In genomic region chr11:76444065-76444383, GRCh38 we compare ENCODE assay signal across 2 cellular contexts.
TF ChIP-seq lines count a peak whose summit lies in the region.

No MANE protein-coding gene starts in this region.

TF ChIP-seq in H1, 55 proteins besides CTCF, POLR2A, EP300 and RAD21 (continued from another document):
- TF ChIP-seq CHD2 (IDR thresholded peaks at IDR 0.05; ENCODE audit: low read length) = 0 out of 2 replicates have a peak, but pooled peaks have one; percentile 53

TF ChIP-seq in GM12891, 5 proteins besides CTCF, POLR2A, EP300 and RAD21 (continued from another document):
- TF ChIP-seq POU2F2 (IDR thresholded peaks at IDR 0.05; ENCODE audit: low read depth, low read length) = no peak
- no peak for TF ChIP-seq SPI1 (IDR thresholded peaks at IDR 0.05; ENCODE audit: low read depth, low read length)
- TF ChIP-seq PAX5 (IDR thresholded peaks at IDR 0.05; ENCODE audit: insufficient read depth, low read length, severe bottlenecking) = no peak
- no peak for TF ChIP-seq TAF1 (IDR thresholded peaks at IDR 0.05; ENCODE audit: low read depth, low read length)
